Comparison of ENCODE assay signal across 14 cellular contexts in the genomic region with DNA sequence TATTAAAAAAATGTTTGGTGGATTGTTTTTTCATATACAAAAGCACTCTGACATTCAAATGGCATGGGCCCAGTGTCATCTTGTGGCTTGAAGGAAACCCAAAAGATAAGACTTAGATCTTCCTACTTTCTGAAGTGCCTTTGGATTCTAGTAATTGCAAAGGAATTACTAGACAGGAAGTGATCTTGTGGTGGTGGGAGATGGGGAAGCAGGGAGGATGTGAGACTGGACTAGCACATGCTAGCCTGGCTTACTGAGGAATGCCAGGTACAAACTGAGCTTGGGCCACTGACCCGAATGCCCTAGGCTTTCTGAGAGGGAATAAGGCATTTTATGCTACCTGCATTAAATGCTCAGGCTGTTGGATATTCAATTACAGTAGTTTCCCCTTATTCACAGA.
"Had no signal": no experiment of that assay in that cellular context is flagged by ENCODE, and none has a peak within 500 bp of the region (broad histone marks: within the 10 kb centered on the region; RNA-seq: fewer than 3 reads in every experiment).

No MANE protein-coding gene starts in this region.

- H3K4me1 Mint-ChIP-seq: nephron progenitor cell had no signal

- H3K4me3 Mint-ChIP-seq: activated CD8-positive, alpha-beta memory T cell treated with anti-CD3 and anti-CD28 coated beads, Interleukin-2, amount 10 ng/mL, durations not matched to agents 7 days and 5 days; nephron progenitor cell had no signal

- H3K27ac Mint-ChIP-seq: activated CD8-positive, alpha-beta memory T cell treated with anti-CD3 and anti-CD28 coated beads, Interleukin-2, amount 10 ng/mL, durations not matched to agents 7 days and 5 days; nephron progenitor cell had no signal

- H3K9me3 Mint-ChIP-seq: nephron progenitor cell had no signal

- DNase-seq: activated CD4-positive, alpha-beta T cell treated with anti-CD3 and anti-CD28 coated beads for 1 hour; activated CD4-positive, alpha-beta T cell treated with anti-CD3 and anti-CD28 coated beads, Interleukin-2, amount 50 U/mL, for 48 hours; activated CD8-positive, alpha-beta memory T cell treated with anti-CD3 and anti-CD28 coated beads, Interleukin-2, amount 10 ng/mL, durations not matched to agents 7 days and 5 days; activated naive CD4-positive, alpha-beta T cell treated with anti-CD3 and anti-CD28 coated beads, Interleukin-2, amount 50 U/mL, for 16 hours; activated T-cell treated with anti-CD3 and anti-CD28 coated beads, Interleukin-2, amount 50 U/mL, for 1 hour; central memory CD4-positive, alpha-beta T cell; hippocampal formation; nephron progenitor cell; occipital lobe; stimulated activated CD4-positive, alpha-beta T cell treated with anti-CD3 and anti-CD28 coated beads, Interleukin-15, amount 100 ng/mL, for 24 hours; stimulated activated CD4-positive, alpha-beta T cell treated with anti-CD3 and anti-CD28 coated beads, Interleukin-4, amount 100 ng/mL, for 1 hour; stimulated activated naive CD4-positive, alpha-beta T cell; T-helper 2 cell; uterus had no signal

- H3K27me3 Mint-ChIP-seq: activated CD8-positive, alpha-beta memory T cell treated with anti-CD3 and anti-CD28 coated beads, Interleukin-2, amount 10 ng/mL, durations not matched to agents 7 days and 5 days had no signal
